In genomic region chr11:69775163-69775755, GRCh38 we compare ENCODE assay signal across 25 cellular contexts. TPM values are rescaled to one million over a fixed set of nuclear protein-coding genes. Genes with fewer than 3 reads are reported as not detected.
DNase-seq lines count a peak whose midpoint lies in the region; ATAC-seq, FAIRE-seq and TF ChIP-seq lines count a peak whose summit lies in the region.
"Had no signal": no experiment of that assay in that cellular context is flagged by ENCODE, and none has a peak within 500 bp of the region (broad histone marks: within the 10 kb centered on the region; RNA-seq: fewer than 3 reads in every experiment).

Gene FGF4 (minus strand): TSS chr11:69775341. CDS start chr11:69775084, 257 bp downstream.

- H2BK20ac ChIP-seq in H1 (ENCODE audit: low read length), result no peak within 1 kb of the TSS; the same call in 1 of the 2 replicates

- H2BK12ac ChIP-seq in H1 (ENCODE audit: low read depth, low read length), result peak within 1 kb of the TSS; percentile 50; the same call in 1 of the 2 replicates
- H2BK12ac ChIP-seq in mesenchymal stem cell (ENCODE audit: low read length in 2 of 2), result no peak within 1 kb of the TSS

- no peak for TF ChIP-seq POLR2A in H1 (IDR thresholded peaks at IDR 0.05; ENCODE audit: control extremely low read depth in 1 of 2, low read depth in 2 of 2, low read length in 2 of 2)

- no peak within 1 kb of the TSS for H3K4me3 Mint-ChIP-seq in CD8-positive, alpha-beta T cell
- H3K4me3 Mint-ChIP-seq: stimulated activated effector memory CD8-positive, alpha-beta T cell treated with anti-CD3 and anti-CD28 coated beads, Interleukin-12 subunit alpha, Interleukin-12 subunit beta, amount 100 ng/mL, for 72 hours; T-helper 2 cell treated with Interferon-gamma antibody and Interleukin-4, amounts not matched to agents 5 μg/mL and 100 μg/mL, for 36 hours had no signal

- ATAC-seq in SK-N-SH treated with all-trans-retinoic acid at 6 μM for 48 hours, result no peak; the same call in 2 of the 3 replicates
- ATAC-seq in CD8-positive, alpha-beta T cell, result no peak
- ATAC-seq: left ventricle myocardium superior; stimulated activated effector memory CD8-positive, alpha-beta T cell treated with anti-CD3 and anti-CD28 coated beads, Interleukin-12 subunit alpha, Interleukin-12 subunit beta, amount 100 ng/mL, for 72 hours had no signal

- H3K79me2 ChIP-seq in SK-N-SH (ENCODE audit: insufficient read depth) (no peaks in the 10 kb centered on the region), H1 (ENCODE audit: control insufficient read depth in 1 of 2, insufficient read depth in 2 of 2, low read length in 2 of 2) (no peaks in the 10 kb centered on the region)

- TF ChIP-seq RAD21 in SK-N-SH (IDR thresholded peaks at IDR 0.05; ENCODE audit: low read length), result no peak
- no peak for TF ChIP-seq RAD21 in H1 (IDR thresholded peaks at IDR 0.05 in 1 of 2, conservative IDR thresholded peaks at IDR 0.05 in 1 of 2; ENCODE audit: low read depth in 2 of 2, low read length in 2 of 2)

- no peaks in the 10 kb centered on the region for H3K9me3 Mint-ChIP-seq in CD8-positive, alpha-beta T cell
- H3K9me3 Mint-ChIP-seq: stimulated activated effector memory CD8-positive, alpha-beta T cell treated with anti-CD3 and anti-CD28 coated beads, Interleukin-12 subunit alpha, Interleukin-12 subunit beta, amount 100 ng/mL, for 72 hours; T-helper 2 cell treated with Interferon-gamma antibody and Interleukin-4, amounts not matched to agents 5 μg/mL and 100 μg/mL, for 36 hours had no signal

- H2BK15ac ChIP-seq in H1 (ENCODE audit: low read length), result peak within 1 kb of the TSS; percentile 81; the same call in 1 of the 2 replicates
- H2BK15ac ChIP-seq in mesenchymal stem cell (ENCODE audit: low read depth, poor library complexity, severe bottlenecking), result no peak within 1 kb of the TSS

- H3K18ac ChIP-seq in H1 (ENCODE audit: extremely low read depth, low read length) (peak within 1 kb of the TSS; percentile 19; the same call in 1 of the 2 replicates), mesenchymal stem cell (ENCODE audit: low read depth in 1 of 2, low read length in 2 of 2) (no peak within 1 kb of the TSS)

- no peak within 1 kb of the TSS for H3K4me2 ChIP-seq in SK-N-SH
- peak within 1 kb of the TSS; percentile 78 to 79 for H3K4me2 ChIP-seq in H1 (ENCODE audit: insufficient read depth in 1 of 2, low read depth in 2 of 2, low read length in 2 of 2)
- peak within 1 kb of the TSS; percentile 28 for H3K4me2 ChIP-seq in mesenchymal stem cell (ENCODE audit: low read length, poor library complexity, severe bottlenecking)

- no peak within 1 kb of the TSS for H4K5ac ChIP-seq in H1 (ENCODE audit: insufficient read length, low read depth, low read length)

- H3K4me3 ChIP-seq in SK-N-SH (ENCODE audit: low read depth in 2 of 2, low read length in 1 of 2), result no peak within 1 kb of the TSS
- peak within 1 kb of the TSS; percentile 23 to 60 (median 36) for H3K4me3 ChIP-seq in H1 (ENCODE audit: extremely low read depth in 1 of 4, insufficient read depth in 2 of 4, low read depth in 3 of 4, low read length in 4 of 4)
- H3K4me3 ChIP-seq in mesenchymal stem cell (ENCODE audit: insufficient read depth in 1 of 2, low read depth in 1 of 2, low read length in 2 of 2), result no peak within 1 kb of the TSS
- no peak within 1 kb of the TSS for H3K4me3 ChIP-seq in CD8-positive, alpha-beta T cell (ENCODE audit: low read depth, low read length)
- H3K4me3 ChIP-seq: SJCRH30, thyroid gland had no signal

- DNase-seq in SK-N-SH (peak; percentile 38), H1 (ENCODE audit: low read depth in 1 of 2, low spot score in 2 of 2) (peak; percentile 21 to 83), mesenchymal stem cell (no peak), urothelium cell line (ENCODE audit: low spot score) (peak; percentile 18)
- DNase-seq in activated CD8-positive, alpha-beta memory T cell treated with anti-CD3 and anti-CD28 coated beads, Interleukin-2, amount 50 U/mL, for 48 hours, result no peak
- DNase-seq in activated T-cell treated with anti-CD3 and anti-CD28 coated beads, Interleukin-2, amount 50 U/mL, for 48 hours, result no peak
- no peak for DNase-seq in CD8-positive, alpha-beta T cell
- DNase-seq: activated CD4-positive, CD25-positive, alpha-beta regulatory T cell treated with anti-CD3 and anti-CD28 coated beads, Interleukin-2, amount 50 U/mL, for 72 hours; amygdala; DMS79; hippocampal formation; left ventricle myocardium superior; NCI-H1092; NCI-H2081 treated with DMSO at 0.1 percent for 48 hours; NCI-H510A; SJCRH30; thyroid gland had no signal

- no peak within 1 kb of the TSS for H3K56ac ChIP-seq in H1 (replicated peaks; ENCODE audit: insufficient read length, low read depth, low read length)

- no peak within 1 kb of the TSS for H2BK120ac ChIP-seq in H1 (replicated peaks; ENCODE audit: low read depth, low read length)
- H2BK120ac ChIP-seq in mesenchymal stem cell (ENCODE audit: low read depth, low read length), result no peak within 1 kb of the TSS

- FAIRE-seq in H1 (lab: Jason Lieb, UNC) (no peak), urothelium cell line (lab: Jason Lieb, UNC) (no peak)
- FAIRE-seq: A204.1, GM19239 had no signal

- H3K14ac ChIP-seq in H1 (ENCODE audit: insufficient read length) (no peak within 1 kb of the TSS), mesenchymal stem cell (ENCODE audit: low read length in 2 of 2) (no peak within 1 kb of the TSS)

- H3K79me1 ChIP-seq in H1 (ENCODE audit: low read depth, low read length), result no peaks in the 10 kb centered on the region
- H3K79me1 ChIP-seq in mesenchymal stem cell (replicated peaks; ENCODE audit: low read length, poor library complexity, severe bottlenecking), result no peaks in the 10 kb centered on the region

- H3K36me3 ChIP-seq in SK-N-SH (replicated peaks in 1 of 2; ENCODE audit: control insufficient read depth in 1 of 2, insufficient read depth in 2 of 2, low read length in 1 of 2) (no peaks in the 10 kb centered on the region), H1 (ENCODE audit: control insufficient read depth in 2 of 4, insufficient read depth in 4 of 4, low read length in 3 of 4) (peaks cover 0 to 8% (median 0%) of the 10 kb centered on the region in 4 experiments; a peak in 1 of 8 replicates), mesenchymal stem cell (ENCODE audit: control insufficient read depth in 1 of 2, insufficient read depth in 2 of 2, low read depth in 1 of 2, low read length in 2 of 2) (peaks cover 0 to 3% of the 10 kb centered on the region in 2 experiments)
- H3K36me3 ChIP-seq in CD8-positive, alpha-beta T cell (ENCODE audit: insufficient read depth, low read length), result no peaks in the 10 kb centered on the region
- H3K36me3 ChIP-seq: SJCRH30, thyroid gland had no signal

- TF ChIP-seq EP300 in SK-N-SH (IDR thresholded peaks at IDR 0.05; ENCODE audit: borderline replicate concordance in 1 of 2, low read depth in 1 of 2, low read length in 1 of 2) (no peak), H1 (IDR thresholded peaks at IDR 0.05; ENCODE audit: borderline replicate concordance in 1 of 2, low read depth in 2 of 2, low read length in 2 of 2) (no peak)

- H3K27ac ChIP-seq in SK-N-SH (ENCODE audit: low read depth in 2 of 2, low read length in 1 of 2) (no peak within 1 kb of the TSS), H1 (ENCODE audit: low read depth, low read length) (no peak within 1 kb of the TSS), mesenchymal stem cell (ENCODE audit: low read length, poor library complexity, severe bottlenecking) (no peak within 1 kb of the TSS)
- H3K27ac ChIP-seq in CD8-positive, alpha-beta T cell (ENCODE audit: low read depth, low read length), result no peak within 1 kb of the TSS
- H3K27ac ChIP-seq: SJCRH30, thyroid gland had no signal

- peaks cover 18% of the 10 kb centered on the region; the same call in 1 of the 2 replicates for H3K23me2 ChIP-seq in H1 (ENCODE audit: low read depth, low read length)

- no peaks in the 10 kb centered on the region for H3K4me1 Mint-ChIP-seq in CD8-positive, alpha-beta T cell (ENCODE audit: low read depth)
- H3K4me1 Mint-ChIP-seq: CD14-positive monocyte had no signal

- H3K4ac ChIP-seq in H1 (replicated peaks; ENCODE audit: insufficient read length, low read depth, low read length), result no peak within 1 kb of the TSS
- H3K4ac ChIP-seq in mesenchymal stem cell (ENCODE audit: low read depth in 1 of 2, low read length in 2 of 2), result no peak within 1 kb of the TSS

- H2AK5ac ChIP-seq in H1 (ENCODE audit: low read depth, low read length) (no peak within 1 kb of the TSS), mesenchymal stem cell (ENCODE audit: low read length, severe bottlenecking) (no peak within 1 kb of the TSS)

- 18% methylated on average over 20 of the region's 66 CpGs for WGBS in SK-N-SH (ENCODE audit: low lambda C conversion rate)
- 7% methylated on average over 25 of the region's 66 CpGs; no CpG with 5 or more reads in 1 of the 2 experiments for WGBS in H1 (ENCODE audit: extremely low coverage in 1 of 2, insufficient coverage in 1 of 2, insufficient read length in 1 of 2, insufficient replicate concordance in 2 of 2, low coverage in 1 of 2, low lambda C conversion rate in 2 of 2, missing lambda C conversion rate in 1 of 2), 2 experiments
- 4% methylated on average over 46 of the region's 66 CpGs for WGBS in mesenchymal stem cell

- no peak within 1 kb of the TSS for H3K9ac ChIP-seq in SK-N-SH
- no peak within 1 kb of the TSS for H3K9ac ChIP-seq in H1 (replicated peaks in 1 of 4; ENCODE audit: extremely low read depth in 1 of 4, low read depth in 3 of 4, low read length in 3 of 4)
- no peak within 1 kb of the TSS for H3K9ac ChIP-seq in mesenchymal stem cell (ENCODE audit: low read length)

- no peak within 1 kb of the TSS for H3K27ac Mint-ChIP-seq in CD8-positive, alpha-beta T cell
- H3K27ac Mint-ChIP-seq: CD14-positive monocyte; stimulated activated effector memory CD8-positive, alpha-beta T cell treated with anti-CD3 and anti-CD28 coated beads, Interleukin-12 subunit alpha, Interleukin-12 subunit beta, amount 100 ng/mL, for 72 hours; T-helper 2 cell treated with Interferon-gamma antibody and Interleukin-4, amounts not matched to agents 5 μg/mL and 100 μg/mL, for 36 hours had no signal

- no peaks in the 10 kb centered on the region for H3K9me2 ChIP-seq in SK-N-SH

- peaks cover 3% of the 10 kb centered on the region for H3F3A ChIP-seq in SK-N-SH (replicated peaks; ENCODE audit: insufficient read depth)

- TF ChIP-seq CTCF in SK-N-SH (IDR thresholded peaks at IDR 0.05) (no peak), H1 (IDR thresholded peaks at IDR 0.05; ENCODE audit: control extremely low read depth in 1 of 3, insufficient read depth in 1 of 3, low read depth in 1 of 3, low read length in 3 of 3) (no peak)
- TF ChIP-seq CTCF in CD8-positive, alpha-beta T cell (IDR thresholded peaks at IDR 0.05), result no peak

- intact Hi-C loops in CD8-positive, alpha-beta T cell (cut with DNase I, micrococcal nuclease), result no loop called here

- H2AFZ ChIP-seq in SK-N-SH (ENCODE audit: low read depth), result no peak within 1 kb of the TSS
- no peak within 1 kb of the TSS for H2AFZ ChIP-seq in H1 (ENCODE audit: low read length)
- no peak within 1 kb of the TSS for H2AFZ ChIP-seq in mesenchymal stem cell (ENCODE audit: low read depth, low read length)

- H3K27me3 Mint-ChIP-seq in CD8-positive, alpha-beta T cell (ENCODE audit: low read depth), result peaks cover 39% of the 10 kb centered on the region

- no peak within 1 kb of the TSS for H4K91ac ChIP-seq in H1 (replicated peaks; ENCODE audit: insufficient read length, low read length)
- no peak within 1 kb of the TSS for H4K91ac ChIP-seq in mesenchymal stem cell (ENCODE audit: low read length)

- H3K23ac ChIP-seq in H1 (ENCODE audit: insufficient read length) (no peak within 1 kb of the TSS), mesenchymal stem cell (ENCODE audit: low read length in 2 of 2) (no peak within 1 kb of the TSS)

- H3K27me3 ChIP-seq in SK-N-SH (ENCODE audit: insufficient read depth) (peaks cover 42% of the 10 kb centered on the region), H1 (replicated peaks in 1 of 4; ENCODE audit: control insufficient read depth in 3 of 4, extremely low read depth in 1 of 4, insufficient read depth in 3 of 4, low read length in 3 of 4) (peaks cover 20 to 50% (median 46%) of the 10 kb centered on the region in 4 experiments), mesenchymal stem cell (ENCODE audit: control insufficient read depth in 1 of 2, insufficient read depth in 1 of 2, low read length in 2 of 2) (peaks cover 67 to 81% of the 10 kb centered on the region in 2 experiments)
- H3K27me3 ChIP-seq in CD8-positive, alpha-beta T cell (ENCODE audit: insufficient read depth, low read length), result no peaks in the 10 kb centered on the region
- H3K27me3 ChIP-seq: SJCRH30 had no signal

- H3K4me1 ChIP-seq in SK-N-SH (ENCODE audit: control insufficient read depth in 1 of 2, insufficient read depth in 2 of 2, low read depth in 1 of 2, low read length in 1 of 2), result no peaks in the 10 kb centered on the region
- peaks cover 11 to 36% (median 28%) of the 10 kb centered on the region in 4 experiments for H3K4me1 ChIP-seq in H1 (replicated peaks in 1 of 4; ENCODE audit: control insufficient read depth in 3 of 4, insufficient read depth in 4 of 4, low read length in 3 of 4)
- peaks cover 10% of the 10 kb centered on the region for H3K4me1 ChIP-seq in mesenchymal stem cell (ENCODE audit: control insufficient read depth, insufficient read depth, low read depth, low read length)
- H3K4me1 ChIP-seq in CD8-positive, alpha-beta T cell (ENCODE audit: insufficient read depth, low read length), result no peaks in the 10 kb centered on the region
- H3K4me1 ChIP-seq: SJCRH30, thyroid gland had no signal

- POLR2A ChIA-PET in SK-N-SH (lab: Yijun Ruan, JAX) (no interaction called here), H1 (lab: Charles Lee; ENCODE audit: partially characterized antibody) (interaction anchor here (2.4 kb wide), 1 partner anchor 11 kb away, joined by 6 read pairs; no protein-coding TSS in a partner anchor)
- POLR2A ChIA-PET in CD8-positive, alpha-beta T cell (lab: Charles Lee), result no interaction called here

- H3K9me3 ChIP-seq in SK-N-SH (no peaks in the 10 kb centered on the region), H1 (ENCODE audit: insufficient read depth in 2 of 2, low read depth in 1 of 2, low read length in 1 of 2) (no peaks in the 10 kb centered on the region), mesenchymal stem cell (ENCODE audit: control insufficient read depth, low read length) (peaks cover 3% of the 10 kb centered on the region)
- H3K9me3 ChIP-seq in CD8-positive, alpha-beta T cell (ENCODE audit: low read length), result no peaks in the 10 kb centered on the region
- H3K9me3 ChIP-seq: SJCRH30, thyroid gland had no signal

- H4K8ac ChIP-seq in H1 (ENCODE audit: extremely low read depth, insufficient read depth, low read length) (peak within 1 kb of the TSS; percentile 92), mesenchymal stem cell (ENCODE audit: low read length) (no peak within 1 kb of the TSS)

- CTCF ChIA-PET in SK-N-SH (lab: Yijun Ruan, JAX), result interaction anchor here (1.0 to 1.4 kb wide), 2 partner anchors 45 to 60 kb away, joined by 3 read pairs; no protein-coding TSS in a partner anchor
- CTCF ChIA-PET in H1 (lab: Charles Lee; ENCODE audit: partially characterized antibody), result interaction anchor here (0.8 to 4.3 kb wide), 6 partner anchors 12 to 70 kb away, joined by 3 to 17 read pairs (median 5); no protein-coding TSS in a partner anchor
- CTCF ChIA-PET in CD8-positive, alpha-beta T cell (lab: Charles Lee), result no interaction called here

- H3K36me3 Mint-ChIP-seq in CD8-positive, alpha-beta T cell, result no peaks in the 10 kb centered on the region
- H3K36me3 Mint-ChIP-seq: CD14-positive monocyte; stimulated activated effector memory CD8-positive, alpha-beta T cell treated with anti-CD3 and anti-CD28 coated beads, Interleukin-12 subunit alpha, Interleukin-12 subunit beta, amount 100 ng/mL, for 72 hours had no signal

- H4K20me1 ChIP-seq in SK-N-SH (ENCODE audit: insufficient read depth), result no peaks in the 10 kb centered on the region
- peaks cover 0 to 2% of the 10 kb centered on the region in 2 experiments for H4K20me1 ChIP-seq in H1 (replicated peaks in 1 of 2; ENCODE audit: control insufficient read depth in 1 of 2, insufficient read depth in 2 of 2, low read length in 2 of 2)

- H2BK5ac ChIP-seq in H1 (ENCODE audit: low read depth, low read length) (no peak within 1 kb of the TSS), mesenchymal stem cell (ENCODE audit: low read depth, low read length, poor library complexity, severe bottlenecking) (no peak within 1 kb of the TSS)

RNA-seq across cellular contexts. Expression of gene FGF4, which starts in this region (rescaled TPM):
- not detected in 2 replicates for polyA plus RNA-seq in SK-N-SH (2012; rRNA removed)
- not detected in 2 replicates for polyA plus RNA-seq in SK-N-SH (2012; cell fraction: cytosol; rRNA removed)
- not detected in 2 replicates for polyA plus RNA-seq in SK-N-SH (2012; cell fraction: nucleus; rRNA removed)
- total RNA-seq in H1 (2021; fragmentation: NEBNext Ultra II Directional; extraction: Animal tissue kit (Norgen Biotek cat#: 25700)), result 2.0 TPM in 2 replicates
- polyA plus RNA-seq in H1 (2011; rRNA removed), result 0.57 and 1.3 TPM in 2 replicates
- polyA plus RNA-seq in H1 (2011; cell fraction: cytosol; rRNA removed), result 0.93 TPM
- 0.84 TPM for polyA plus RNA-seq in H1 (2011; cell fraction: nucleus; rRNA removed)
- 0.17 to 0.68 TPM (median 0.49 TPM) in 4 replicates for polyA plus RNA-seq in H1 (2012, experiment 1 of 2)
- polyA plus RNA-seq in H1 (2012, experiment 2 of 2), result 0.14 TPM
- 1.5 TPM for polyA plus RNA-seq in H1 (2013, experiment 1 of 2)
- polyA plus RNA-seq in H1 (2013, experiment 2 of 2), result 1.8 TPM
- 0.15 and 0.69 TPM in 2 replicates for polyA minus RNA-seq in H1 (2011; rRNA and poly(A)+ RNA removed)
- polyA minus RNA-seq in H1 (2011; cell fraction: cytosol; rRNA and poly(A)+ RNA removed), result 2.5 TPM
- polyA minus RNA-seq in H1 (2011; cell fraction: nucleus; rRNA and poly(A)+ RNA removed), result 2.4 TPM
- polyA plus RNA-seq in mesenchymal stem cell (2013, experiment 1 of 2), result not detected
- polyA plus RNA-seq in mesenchymal stem cell (2013, experiment 2 of 2), result not detected
- total RNA-seq in CD8-positive, alpha-beta T cell, result not detected
- total RNA-seq: cerebellum, left ventricle myocardium superior, pulmonary artery endothelial cell, SJCRH30, thyroid gland had no signal
- polyA plus RNA-seq: CD14-positive monocyte had no signal

Comparison
In these comparisons a context has a peak if more than half of its experiments do, and no peak if none do; other contexts are left out.
1. Peak in DNase-seq in SK-N-SH; RNA of the gene not detected or under 1 TPM.
2. DNase-seq: peak in H1 (2 of 2) and urothelium cell line (single experiment); none in mesenchymal stem cell (single experiment), activated CD8-positive, alpha-beta memory T cell treated with anti-CD3 and anti-CD28 coated beads, Interleukin-2, amount 50 U/mL, for 48 hours (single experiment), activated T-cell treated with anti-CD3 and anti-CD28 coated beads, Interleukin-2, amount 50 U/mL, for 48 hours (0 of 2) and CD8-positive, alpha-beta T cell (0 of 7).
3. H3K4me3 ChIP-seq: peak in H1 (4 of 4); none in SK-N-SH (0 of 2), mesenchymal stem cell (0 of 2) and CD8-positive, alpha-beta T cell (single experiment).